8 cellular contexts compared by ENCODE assay signal in the genomic region with DNA sequence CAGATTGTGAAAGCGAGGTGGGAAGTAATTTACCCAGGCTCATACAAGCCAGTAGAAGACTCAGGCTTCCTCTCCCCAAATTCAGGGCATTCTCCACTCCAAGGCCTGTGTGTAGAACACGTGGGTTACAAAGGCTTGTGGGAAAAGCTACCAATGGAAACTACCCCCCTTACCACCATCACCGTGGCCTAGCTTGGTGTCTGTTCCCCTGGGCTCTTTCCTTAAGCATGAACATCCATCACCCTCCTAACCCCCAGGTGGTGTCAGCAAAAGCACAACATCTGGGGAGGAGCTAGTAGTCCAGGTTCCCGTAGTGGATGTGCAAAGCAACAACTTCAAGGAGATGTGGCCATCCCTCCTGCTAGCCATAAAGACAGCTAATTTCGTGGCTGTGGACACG.
DNase-seq lines count a peak whose midpoint lies in the region; ATAC-seq lines count a peak whose summit lies in the region.

No MANE protein-coding gene starts in this region.

- no peaks in the 10 kb centered on the region for H3K9me3 ChIP-seq in muscle layer of colon (ENCODE audit: low read length)

- peaks cover 25% of the 10 kb centered on the region for H3K36me3 Mint-ChIP-seq in central memory CD8-positive, alpha-beta T cell (ENCODE audit: insufficient read depth)

- DNase-seq in NCI-H2171 treated with DMSO at 0.1 percent for 48 hours (lab: John Stamatoyannopoulos, UW) (peak; percentile 46), NCI-H2171 (lab: John Stamatoyannopoulos, UW) (no peak), NCI-H446 treated with DMSO at 0.1 percent for 48 hours (lab: John Stamatoyannopoulos, UW) (peak; percentile 20), medulla oblongata (ENCODE audit: extremely low spot score) (no peak)
- no peak for DNase-seq in central memory CD8-positive, alpha-beta T cell (ENCODE audit: low spot score in 2 of 2)

- H3K4me1 Mint-ChIP-seq in central memory CD8-positive, alpha-beta T cell: peaks cover 59% of the 10 kb centered on the region

- peak overlapping the region; percentile 96 for H3K27ac ChIP-seq in muscle layer of colon (ENCODE audit: low read depth, low read length)

- no peak for ATAC-seq in central memory CD8-positive, alpha-beta T cell (replicated peaks; ENCODE audit: extremely low read depth, poor library complexity, severe bottlenecking)
- ATAC-seq in GM21423 (IDR thresholded peaks at IDR 0.05; ENCODE audit: unreplicated experiment) (no peak), HG02938 (IDR thresholded peaks at IDR 0.05; ENCODE audit: unreplicated experiment) (no peak)

- no peaks in the 10 kb centered on the region for H3K9me3 Mint-ChIP-seq in central memory CD8-positive, alpha-beta T cell

- peaks cover 40% of the 10 kb centered on the region for H3K36me3 ChIP-seq in muscle layer of colon (ENCODE audit: insufficient read depth, low read length)

- H3K27ac Mint-ChIP-seq in central memory CD8-positive, alpha-beta T cell (ENCODE audit: low read depth): peak overlapping the region; percentile 98

- H3K4me1 ChIP-seq in muscle layer of colon (ENCODE audit: insufficient read depth, low read length): peaks cover 16% of the 10 kb centered on the region

- peak overlapping the region; percentile 91 for H3K9ac ChIP-seq in muscle layer of colon (ENCODE audit: low read length)

- no peaks in the 10 kb centered on the region for H3K27me3 ChIP-seq in muscle layer of colon (ENCODE audit: control insufficient read depth in 1 of 2, insufficient read depth in 2 of 2, low read length in 2 of 2)

- peak overlapping the region; percentile 72 to 93 for H3K4me3 ChIP-seq in muscle layer of colon (ENCODE audit: low read depth in 1 of 2, low read length in 2 of 2)

- no peaks in the 10 kb centered on the region for H3K27me3 Mint-ChIP-seq in central memory CD8-positive, alpha-beta T cell

- H3K4me3 Mint-ChIP-seq in central memory CD8-positive, alpha-beta T cell: peak overlapping the region; percentile 97

Comparison
In these comparisons a context has a peak if more than half of its experiments do, and no peak if none do; other contexts are left out.
1. DNase-seq: peak in NCI-H2171 treated with DMSO at 0.1 percent for 48 hours (single experiment) and NCI-H446 treated with DMSO at 0.1 percent for 48 hours (single experiment); none in NCI-H2171 (single experiment), central memory CD8-positive, alpha-beta T cell (0 of 2) and medulla oblongata (single experiment).